Comparison of ENCODE assay signal across 15 cellular contexts in genomic region chr1:30786264-30786991, GRCh38. TPM values are rescaled to one million over a fixed set of nuclear protein-coding genes. Genes with fewer than 3 reads are reported as not detected.
A peak's percentile ranks its signal among the peaks of the same experiment; 100 is the strongest.
DNase-seq lines count a peak whose midpoint lies in the region; ATAC-seq and TF ChIP-seq lines count a peak whose summit lies in the region.
"Had no signal": no experiment of that assay in that cellular context is flagged by ENCODE, and none has a peak within 500 bp of the region (broad histone marks: within the 10 kb centered on the region; RNA-seq: fewer than 3 reads in every experiment).

No MANE protein-coding gene starts in this region.

- CTCF ChIA-PET in Calu3 (lab: Charles Lee) = interaction anchor here (0.5 to 1.0 kb wide), 9 partner anchors 14 to 455 kb away, joined by 3 to 8 read pairs (median 4); no protein-coding TSS in a partner anchor

- peaks cover 49% of the 10 kb centered on the region for H3K27me3 Mint-ChIP-seq in Calu3 (ENCODE audit: unreplicated experiment)

- H3K9me3 Mint-ChIP-seq in Calu3 (ENCODE audit: low read depth, unreplicated experiment) = no peaks in the 10 kb centered on the region
- no peaks in the 10 kb centered on the region for H3K9me3 Mint-ChIP-seq in activated naive CD4-positive, alpha-beta T cell treated with anti-CD3 and anti-CD28 coated beads, Interleukin-2, amount 50 U/mL, for 72 hours
- H3K9me3 Mint-ChIP-seq: activated naive CD8-positive, alpha-beta T cell treated with anti-CD3 and anti-CD28 coated beads for 36 hours; memory B cell; type B pancreatic cell had no signal

- no peak overlapping the region for H3K4me3 Mint-ChIP-seq in Calu3 (ENCODE audit: low read depth, unreplicated experiment)
- H3K4me3 Mint-ChIP-seq: activated naive CD8-positive, alpha-beta T cell treated with anti-CD3 and anti-CD28 coated beads for 36 hours; memory B cell; type B pancreatic cell had no signal

- no peaks in the 10 kb centered on the region for H3K36me3 Mint-ChIP-seq in Calu3 (ENCODE audit: insufficient read depth, unreplicated experiment)
- H3K36me3 Mint-ChIP-seq in activated naive CD4-positive, alpha-beta T cell treated with anti-CD3 and anti-CD28 coated beads, Interleukin-2, amount 50 U/mL, for 72 hours = no peaks in the 10 kb centered on the region
- H3K36me3 Mint-ChIP-seq: activated naive CD8-positive, alpha-beta T cell treated with anti-CD3 and anti-CD28 coated beads for 36 hours; type B pancreatic cell had no signal

- H3K27ac Mint-ChIP-seq in Calu3 (ENCODE audit: unreplicated experiment) = peak overlapping the region; percentile 29
- peak overlapping the region in 1 of 2 donors; percentile 11 for H3K27ac Mint-ChIP-seq in activated naive CD4-positive, alpha-beta T cell treated with anti-CD3 and anti-CD28 coated beads, Interleukin-2, amount 50 U/mL, for 72 hours
- H3K27ac Mint-ChIP-seq: activated naive CD8-positive, alpha-beta T cell treated with anti-CD3 and anti-CD28 coated beads for 36 hours; memory B cell; type B pancreatic cell had no signal

- DNase-seq in Calu3 = peak; percentile 16
- DNase-seq in amygdala (lab: John Stamatoyannopoulos, UW) = peak in 35 of 56 donors; percentile 22 to 76 (median 50)
- peak in 30 of 51 donors; percentile 20 to 74 (median 44) for DNase-seq in hypothalamus (lab: John Stamatoyannopoulos, UW)
- peak; percentile 74 for DNase-seq in posterior vena cava (ENCODE audit: low spot score)
- DNase-seq in DMS 273 treated with DMSO at 0.1 percent for 48 hours (lab: John Stamatoyannopoulos, UW) = no peak
- no peak for DNase-seq in activated gamma-delta T cell treated with Interleukin-2 at 50 U/mL for 16 hours
- no peak for DNase-seq in activated naive CD4-positive, alpha-beta T cell treated with anti-CD3 and anti-CD28 coated beads, Interleukin-2, amount 50 U/mL, for 72 hours (ENCODE audit: low spot score in 2 of 2)
- DNase-seq: activated CD8-positive, alpha-beta memory T cell treated with anti-CD3 and anti-CD28 coated beads, Interleukin-2, amount 50 U/mL, for 48 hours; activated naive CD8-positive, alpha-beta T cell treated with anti-CD3 and anti-CD28 coated beads for 36 hours; AML-193; esophagus squamous epithelium had no signal

- no TSS peak for BruUV-seq in Calu3 (replicated peaks; lab: Mats Ljungman, UMichigan)

- no peak for TF ChIP-seq CTCF in Calu3 (IDR thresholded peaks at IDR 0.05; ENCODE audit: unreplicated experiment)

- ATAC-seq in GM18907 (IDR thresholded peaks at IDR 0.05; ENCODE audit: unreplicated experiment) = no peak
- ATAC-seq in activated naive CD4-positive, alpha-beta T cell treated with anti-CD3 and anti-CD28 coated beads, Interleukin-2, amount 50 U/mL, for 72 hours = no peak

- peaks cover 8% of the 10 kb centered on the region for H3K4me1 Mint-ChIP-seq in Calu3 (ENCODE audit: low read depth, unreplicated experiment)

- intact Hi-C loops in Calu3 (cut with micrococcal nuclease; ENCODE audit: unreplicated experiment) (no loop called here), posterior vena cava (cut with DNase I) (loop anchor here in 1 of 2 donors (10.0 kb wide), 1 partner anchor 298 kb away; no protein-coding TSS in a partner anchor)

RNA-seq across cellular contexts. Expression of gene LAPTM5, which starts 28.9 kb away (rescaled TPM):
- total RNA-seq in Calu3 (2022) (not detected in 2 replicates), posterior vena cava (100 to 1,000 TPM in 1 of 2 donors, 10 to 100 TPM in 1; 80.1 to 120 TPM)
- 100 to 1,000 TPM; 248 to 298 TPM for total RNA-seq in activated naive CD4-positive, alpha-beta T cell treated with anti-CD3 and anti-CD28 coated beads, Interleukin-2, amount 50 U/mL, for 72 hours
- total RNA-seq: chondrocyte had no signal

Comparison
In these comparisons a context has a peak if more than half of its experiments do, and no peak if none do; other contexts are left out.
1. DNase-seq: peak in Calu3 (single experiment), amygdala (35 of 56), hypothalamus (30 of 51) and posterior vena cava (single experiment); none in DMS 273 treated with DMSO at 0.1 percent for 48 hours (single experiment), activated gamma-delta T cell treated with Interleukin-2 at 50 U/mL for 16 hours (single experiment) and activated naive CD4-positive, alpha-beta T cell treated with anti-CD3 and anti-CD28 coated beads, Interleukin-2, amount 50 U/mL, for 72 hours (0 of 2).
2. RNA of gene LAPTM5, which starts 28.9 kb away (total RNA-seq): 248 to 298 TPM in activated naive CD4-positive, alpha-beta T cell treated with anti-CD3 and anti-CD28 coated beads, Interleukin-2, amount 50 U/mL, for 72 hours and 80.1 to 120 TPM in posterior vena cava; not detected in Calu3; every median in the first group is over 10 times any median in the second.